In the genomic region with DNA sequence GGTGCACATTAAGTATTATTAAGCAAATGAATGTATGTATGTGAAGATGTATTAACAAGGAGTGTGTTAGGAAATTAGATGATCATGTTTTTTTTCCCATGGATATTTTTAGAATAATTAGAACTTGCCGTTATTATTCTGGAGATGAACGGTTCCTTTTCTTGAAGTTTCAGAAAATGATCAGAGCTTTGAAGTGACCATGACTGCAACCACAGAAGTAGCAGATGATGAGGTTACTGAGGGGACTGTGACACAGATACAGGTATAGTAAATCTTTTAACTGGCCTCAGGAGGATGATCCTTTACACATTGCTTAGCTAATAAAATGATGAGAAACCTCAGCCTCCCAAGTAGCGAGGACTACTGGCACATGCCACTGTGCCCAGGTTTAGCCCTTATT, we compare ENCODE assay signal across 1 cellular context.
TF ChIP-seq lines count a peak whose summit lies in the region.

No MANE protein-coding gene starts in this region.

TF ChIP-seq in GM12878, 131 proteins besides CTCF, POLR2A, EP300 and RAD21:
- TF ChIP-seq SPI1 (IDR thresholded peaks at IDR 0.05; ENCODE audit: borderline replicate concordance, insufficient read depth, low read depth, low read length), result peak; percentile 23; the same call in 1 of the 2 replicates
- TF ChIP-seq TCF12 (IDR thresholded peaks at IDR 0.05; ENCODE audit: low read depth, low read length), result no peak
- TF ChIP-seq RB1 (IDR thresholded peaks at IDR 0.05; ENCODE audit: borderline replicate concordance), result no peak
- TF ChIP-seq, protein P1, sequence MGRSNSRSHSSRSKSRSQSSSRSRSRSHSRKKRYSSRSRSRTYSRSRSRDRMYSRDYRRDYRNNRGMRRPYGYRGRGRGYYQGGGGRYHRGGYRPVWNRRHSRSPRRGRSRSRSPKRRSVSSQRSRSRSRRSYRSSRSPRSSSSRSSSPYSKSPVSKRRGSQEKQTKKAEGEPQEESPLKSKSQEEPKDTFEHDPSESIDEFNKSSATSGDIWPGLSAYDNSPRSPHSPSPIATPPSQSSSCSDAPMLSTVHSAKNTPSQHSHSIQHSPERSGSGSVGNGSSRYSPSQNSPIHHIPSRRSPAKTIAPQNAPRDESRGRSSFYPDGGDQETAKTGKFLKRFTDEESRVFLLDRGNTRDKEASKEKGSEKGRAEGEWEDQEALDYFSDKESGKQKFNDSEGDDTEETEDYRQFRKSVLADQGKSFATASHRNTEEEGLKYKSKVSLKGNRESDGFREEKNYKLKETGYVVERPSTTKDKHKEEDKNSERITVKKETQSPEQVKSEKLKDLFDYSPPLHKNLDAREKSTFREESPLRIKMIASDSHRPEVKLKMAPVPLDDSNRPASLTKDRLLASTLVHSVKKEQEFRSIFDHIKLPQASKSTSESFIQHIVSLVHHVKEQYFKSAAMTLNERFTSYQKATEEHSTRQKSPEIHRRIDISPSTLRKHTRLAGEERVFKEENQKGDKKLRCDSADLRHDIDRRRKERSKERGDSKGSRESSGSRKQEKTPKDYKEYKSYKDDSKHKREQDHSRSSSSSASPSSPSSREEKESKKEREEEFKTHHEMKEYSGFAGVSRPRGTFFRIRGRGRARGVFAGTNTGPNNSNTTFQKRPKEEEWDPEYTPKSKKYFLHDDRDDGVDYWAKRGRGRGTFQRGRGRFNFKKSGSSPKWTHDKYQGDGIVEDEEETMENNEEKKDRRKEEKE (IDR thresholded peaks at IDR 0.05), result no peak
- peak; percentile 33 to 34; a peak in 1 of 4 replicates for TF ChIP-seq BHLHE40 (IDR thresholded peaks at IDR 0.05; ENCODE audit: borderline replicate concordance in 1 of 2, low read depth in 2 of 2, low read length in 1 of 2)
- TF ChIP-seq TCF7 (IDR thresholded peaks at IDR 0.05; ENCODE audit: borderline replicate concordance), result 0 out of 2 replicates have a peak, but pooled peaks have one; percentile 55
- peak; percentile 86 for TF ChIP-seq MTA2 (IDR thresholded peaks at IDR 0.05; ENCODE audit: low read depth)
- 0 out of 2 replicates have a peak, but pooled peaks have one; percentile 54 for TF ChIP-seq MEF2A (IDR thresholded peaks at IDR 0.05; ENCODE audit: insufficient read depth, low read depth, low read length)
- TF ChIP-seq, protein P2, sequence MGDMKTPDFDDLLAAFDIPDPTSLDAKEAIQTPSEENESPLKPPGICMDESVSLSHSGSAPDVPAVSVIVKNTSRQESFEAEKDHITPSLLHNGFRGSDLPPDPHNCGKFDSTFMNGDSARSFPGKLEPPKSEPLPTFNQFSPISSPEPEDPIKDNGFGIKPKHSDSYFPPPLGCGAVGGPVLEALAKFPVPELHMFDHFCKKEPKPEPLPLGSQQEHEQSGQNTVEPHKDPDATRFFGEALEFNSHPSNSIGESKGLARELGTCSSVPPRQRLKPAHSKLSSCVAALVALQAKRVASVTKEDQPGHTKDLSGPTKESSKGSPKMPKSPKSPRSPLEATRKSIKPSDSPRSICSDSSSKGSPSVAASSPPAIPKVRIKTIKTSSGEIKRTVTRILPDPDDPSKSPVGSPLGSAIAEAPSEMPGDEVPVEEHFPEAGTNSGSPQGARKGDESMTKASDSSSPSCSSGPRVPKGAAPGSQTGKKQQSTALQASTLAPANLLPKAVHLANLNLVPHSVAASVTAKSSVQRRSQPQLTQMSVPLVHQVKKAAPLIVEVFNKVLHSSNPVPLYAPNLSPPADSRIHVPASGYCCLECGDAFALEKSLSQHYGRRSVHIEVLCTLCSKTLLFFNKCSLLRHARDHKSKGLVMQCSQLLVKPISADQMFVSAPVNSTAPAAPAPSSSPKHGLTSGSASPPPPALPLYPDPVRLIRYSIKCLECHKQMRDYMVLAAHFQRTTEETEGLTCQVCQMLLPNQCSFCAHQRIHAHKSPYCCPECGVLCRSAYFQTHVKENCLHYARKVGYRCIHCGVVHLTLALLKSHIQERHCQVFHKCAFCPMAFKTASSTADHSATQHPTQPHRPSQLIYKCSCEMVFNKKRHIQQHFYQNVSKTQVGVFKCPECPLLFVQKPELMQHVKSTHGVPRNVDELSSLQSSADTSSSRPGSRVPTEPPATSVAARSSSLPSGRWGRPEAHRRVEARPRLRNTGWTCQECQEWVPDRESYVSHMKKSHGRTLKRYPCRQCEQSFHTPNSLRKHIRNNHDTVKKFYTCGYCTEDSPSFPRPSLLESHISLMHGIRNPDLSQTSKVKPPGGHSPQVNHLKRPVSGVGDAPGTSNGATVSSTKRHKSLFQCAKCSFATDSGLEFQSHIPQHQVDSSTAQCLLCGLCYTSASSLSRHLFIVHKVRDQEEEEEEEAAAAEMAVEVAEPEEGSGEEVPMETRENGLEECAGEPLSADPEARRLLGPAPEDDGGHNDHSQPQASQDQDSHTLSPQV (IDR thresholded peaks at IDR 0.05), result no peak
- no peak for TF ChIP-seq E4F1 (IDR thresholded peaks at IDR 0.05; ENCODE audit: borderline replicate concordance, partially characterized antibody)
- TF ChIP-seq RUNX3 (IDR thresholded peaks at IDR 0.05; ENCODE audit: low read length), result peak; percentile 77
- 0 out of 2 replicates have a peak, but pooled peaks have one; percentile 16 for TF ChIP-seq DPF2 (IDR thresholded peaks at IDR 0.05)
- no peak for TF ChIP-seq FOXK2 (IDR thresholded peaks at IDR 0.05)
- TF ChIP-seq, protein P3, sequence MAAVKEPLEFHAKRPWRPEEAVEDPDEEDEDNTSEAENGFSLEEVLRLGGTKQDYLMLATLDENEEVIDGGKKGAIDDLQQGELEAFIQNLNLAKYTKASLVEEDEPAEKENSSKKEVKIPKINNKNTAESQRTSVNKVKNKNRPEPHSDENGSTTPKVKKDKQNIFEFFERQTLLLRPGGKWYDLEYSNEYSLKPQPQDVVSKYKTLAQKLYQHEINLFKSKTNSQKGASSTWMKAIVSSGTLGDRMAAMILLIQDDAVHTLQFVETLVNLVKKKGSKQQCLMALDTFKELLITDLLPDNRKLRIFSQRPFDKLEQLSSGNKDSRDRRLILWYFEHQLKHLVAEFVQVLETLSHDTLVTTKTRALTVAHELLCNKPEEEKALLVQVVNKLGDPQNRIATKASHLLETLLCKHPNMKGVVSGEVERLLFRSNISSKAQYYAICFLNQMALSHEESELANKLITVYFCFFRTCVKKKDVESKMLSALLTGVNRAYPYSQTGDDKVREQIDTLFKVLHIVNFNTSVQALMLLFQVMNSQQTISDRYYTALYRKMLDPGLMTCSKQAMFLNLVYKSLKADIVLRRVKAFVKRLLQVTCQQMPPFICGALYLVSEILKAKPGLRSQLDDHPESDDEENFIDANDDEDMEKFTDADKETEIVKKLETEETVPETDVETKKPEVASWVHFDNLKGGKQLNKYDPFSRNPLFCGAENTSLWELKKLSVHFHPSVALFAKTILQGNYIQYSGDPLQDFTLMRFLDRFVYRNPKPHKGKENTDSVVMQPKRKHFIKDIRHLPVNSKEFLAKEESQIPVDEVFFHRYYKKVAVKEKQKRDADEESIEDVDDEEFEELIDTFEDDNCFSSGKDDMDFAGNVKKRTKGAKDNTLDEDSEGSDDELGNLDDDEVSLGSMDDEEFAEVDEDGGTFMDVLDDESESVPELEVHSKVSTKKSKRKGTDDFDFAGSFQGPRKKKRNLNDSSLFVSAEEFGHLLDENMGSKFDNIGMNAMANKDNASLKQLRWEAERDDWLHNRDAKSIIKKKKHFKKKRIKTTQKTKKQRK (IDR thresholded peaks at IDR 0.05; ENCODE audit: low read depth, low read length), result no peak
